In genomic region chr16:19521471-19522368, GRCh38 we compare ENCODE assay signal across 1 cellular context.
TF ChIP-seq lines count a peak whose summit lies in the region.

TSS of gene GDE1 (minus strand) at chr16:19522098. CDS start at chr16:19521964, 134 bp downstream.

TF ChIP-seq in HEK293, 187 proteins besides CTCF, POLR2A, EP300 and RAD21 (continued from another document and continues in another):
- TF ChIP-seq ZBTB49 (tag by site-specific recombination; IDR thresholded peaks at IDR 0.05; ENCODE audit: low read depth) (no peak), ZNF221 (tag by site-specific recombination; IDR thresholded peaks at IDR 0.05; ENCODE audit: borderline replicate concordance) (no peak), ZNF157 (tag by site-specific recombination; IDR thresholded peaks at IDR 0.05) (no peak), ZBTB6 (tag by site-specific recombination; IDR thresholded peaks at IDR 0.05) (no peak), ZNF133 (tag by site-specific recombination; IDR thresholded peaks at IDR 0.05) (no peak), ZNF239 (tag by site-specific recombination; IDR thresholded peaks at IDR 0.05) (no peak), GLIS1 (tag by site-specific recombination; IDR thresholded peaks at IDR 0.05) (no peak), REPIN1 (tag by site-specific recombination; IDR thresholded peaks at IDR 0.05; ENCODE audit: low read depth) (peak; percentile 83; the same call in 1 of the 2 replicates), ZNF449 (tag by site-specific recombination; IDR thresholded peaks at IDR 0.05) (peak; percentile 82), ZBTB10 (tag by site-specific recombination; IDR thresholded peaks at IDR 0.05) (no peak), PRDM2 (tag by site-specific recombination; IDR thresholded peaks at IDR 0.05; ENCODE audit: borderline replicate concordance) (no peak), ZBTB1 (tag by site-specific recombination; IDR thresholded peaks at IDR 0.05) (no peak), ZNF311 (tag by site-specific recombination; IDR thresholded peaks at IDR 0.05; ENCODE audit: borderline replicate concordance) (no peak), ZNF521 (tag by site-specific recombination; IDR thresholded peaks at IDR 0.05) (no peak), ZNF843 (tag by site-specific recombination; IDR thresholded peaks at IDR 0.05) (0 out of 2 replicates have a peak, but pooled peaks have one; percentile 21), KLF8 (tag by site-specific recombination; IDR thresholded peaks at IDR 0.05) (peak; percentile 27; the same call in 1 of the 2 replicates), ZNF561 (tag by site-specific recombination; IDR thresholded peaks at IDR 0.05; ENCODE audit: borderline replicate concordance) (peak; percentile 49; the same call in 1 of the 2 replicates), ZNF580 (tag by site-specific recombination; IDR thresholded peaks at IDR 0.05) (0 out of 2 replicates have a peak, but pooled peaks have one; percentile 50), ZNF776 (tag by site-specific recombination; IDR thresholded peaks at IDR 0.05; ENCODE audit: borderline replicate concordance) (no peak), KLF16 (tag by site-specific recombination; IDR thresholded peaks at IDR 0.05) (peak; percentile 66), ZNF670 (tag by site-specific recombination; IDR thresholded peaks at IDR 0.05; ENCODE audit: low read depth) (no peak), ZNF747 (tag by site-specific recombination; IDR thresholded peaks at IDR 0.05) (no peak), ZNF223 (tag by site-specific recombination; IDR thresholded peaks at IDR 0.05) (0 out of 2 replicates have a peak, but pooled peaks have one; percentile 41), SETDB1 (IDR thresholded peaks at IDR 0.05; ENCODE audit: insufficient read length, low read length) (no peak), ZNF354C (tag by site-specific recombination; IDR thresholded peaks at IDR 0.05; ENCODE audit: borderline replicate concordance, low read depth) (no peak), ZNF26 (tag by site-specific recombination; IDR thresholded peaks at IDR 0.05) (no peak), YY2 (tag by site-specific recombination; IDR thresholded peaks at IDR 0.05) (peak; percentile 88), ZNF155 (tag by site-specific recombination; IDR thresholded peaks at IDR 0.05) (no peak), ZNF175 (tag by site-specific recombination; IDR thresholded peaks at IDR 0.05) (no peak), ZNF791 (tag by site-specific recombination; IDR thresholded peaks at IDR 0.05) (no peak), EGR2 (tag by site-specific recombination; IDR thresholded peaks at IDR 0.05; ENCODE audit: low read depth) (peak; percentile 42; the same call in 1 of the 2 replicates), ZNF510 (tag by site-specific recombination; IDR thresholded peaks at IDR 0.05; ENCODE audit: insufficient replicate concordance) (no peak), ZNF792 (tag by site-specific recombination; IDR thresholded peaks at IDR 0.05) (no peak), TSHZ1 (tag by site-specific recombination; IDR thresholded peaks at IDR 0.05; ENCODE audit: borderline replicate concordance) (no peak), SCRT1 (tag by site-specific recombination; IDR thresholded peaks at IDR 0.05; ENCODE audit: borderline replicate concordance) (no peak), ZNF600 (tag by site-specific recombination; IDR thresholded peaks at IDR 0.05) (peak; percentile 80; the same call in 1 of the 2 replicates), ZNF785 (tag by site-specific recombination; IDR thresholded peaks at IDR 0.05) (no peak), TRIM28 (IDR thresholded peaks at IDR 0.05; ENCODE audit: borderline replicate concordance, low read length) (no peak)
